In genomic region chr18:42182728-42183700, GRCh38 we compare ENCODE assay signal across 17 cellular contexts.
A peak's percentile ranks its signal among the peaks of the same experiment; 100 is the strongest.
DNase-seq lines count a peak whose midpoint lies in the region; ATAC-seq and TF ChIP-seq lines count a peak whose summit lies in the region.
"Had no signal": no experiment of that assay in that cellular context is flagged by ENCODE, and none has a peak within 500 bp of the region (broad histone marks: within the 10 kb centered on the region; RNA-seq: fewer than 3 reads in every experiment).

No MANE protein-coding gene starts in this region.

- POLR2A ChIA-PET in activated CD8-positive, alpha-beta T cell treated with anti-CD3 and anti-CD28 coated beads for 36 hours (lab: Charles Lee), result no interaction called here

- peak overlapping the region; percentile 57 for H2BK120ac ChIP-seq in trophoblast cell (ENCODE audit: insufficient read depth, low read length, poor library complexity)

- no peak overlapping the region for H4K8ac ChIP-seq in trophoblast cell (ENCODE audit: low read depth, low read length)

- H2AFZ ChIP-seq in trophoblast cell (ENCODE audit: insufficient read depth, low read length, poor library complexity), result no peak overlapping the region
- H2AFZ ChIP-seq: PC-9 had no signal

- no peaks in the 10 kb centered on the region for H3K9me3 ChIP-seq in trophoblast cell (ENCODE audit: insufficient read depth, low read depth, low read length)

- ATAC-seq in activated CD8-positive, alpha-beta T cell treated with anti-CD3 and anti-CD28 coated beads for 36 hours, result no peak
- ATAC-seq: K562 had no signal

- no peaks in the 10 kb centered on the region for H3K4me1 Mint-ChIP-seq in activated CD8-positive, alpha-beta T cell treated with anti-CD3 and anti-CD28 coated beads for 36 hours (ENCODE audit: low read depth)

- CTCF ChIA-PET in activated CD8-positive, alpha-beta T cell treated with anti-CD3 and anti-CD28 coated beads for 36 hours (lab: Charles Lee), result no interaction called here

- H3K27me3 Mint-ChIP-seq in activated CD8-positive, alpha-beta T cell treated with anti-CD3 and anti-CD28 coated beads for 36 hours, result no peaks in the 10 kb centered on the region
- H3K27me3 Mint-ChIP-seq: CD4-positive, alpha-beta T cell had no signal

- no peak overlapping the region for H3K4ac ChIP-seq in trophoblast cell (ENCODE audit: low read depth, low read length)

- peaks cover 4 to 5% of the 10 kb centered on the region in 2 experiments for H3K4me1 ChIP-seq in trophoblast cell (ENCODE audit: control insufficient read depth in 1 of 2, insufficient read depth in 2 of 2, low read length in 2 of 2)

- no peak overlapping the region for H3K27ac Mint-ChIP-seq in activated CD8-positive, alpha-beta T cell treated with anti-CD3 and anti-CD28 coated beads for 36 hours
- H3K27ac Mint-ChIP-seq: activated naive CD4-positive, alpha-beta T cell treated with anti-CD3 and anti-CD28 coated beads for 36 hours; CD4-positive, alpha-beta T cell had no signal

- no peaks in the 10 kb centered on the region for H3K36me3 ChIP-seq in trophoblast cell (ENCODE audit: control insufficient read depth in 1 of 2, insufficient read depth in 2 of 2, low read length in 2 of 2)

- DNase-seq in ELR (ENCODE audit: low read depth) (peak; percentile 5), RPMI7951 (ENCODE audit: low read depth) (peak; percentile 83), dedifferentiated amniotic fluid mesenchymal stem cell (ENCODE audit: extremely low spot score) (peak; percentile 66), trophoblast cell (no peak), cortex of kidney (lab: John Stamatoyannopoulos, UW) (no peak), epidermal melanocyte (ENCODE audit: insufficient read length, low spot score) (no peak)
- no peak for DNase-seq in activated CD8-positive, alpha-beta T cell treated with anti-CD3 and anti-CD28 coated beads for 36 hours
- no peak for DNase-seq in stimulated activated CD4-positive, alpha-beta T cell treated with anti-CD3 and anti-CD28 coated beads, Interleukin-15, amount 100 ng/mL, for 24 hours
- DNase-seq: activated CD4-positive, alpha-beta T cell treated with anti-CD3 and anti-CD28 coated beads for 1 hour; activated CD8-positive, alpha-beta memory T cell treated with anti-CD3 and anti-CD28 coated beads, Interleukin-2, amount 50 U/mL, for 4 hours; activated naive CD4-positive, alpha-beta T cell treated with anti-CD3 and anti-CD28 coated beads for 36 hours; CD4-positive, alpha-beta T cell; central memory CD4-positive, alpha-beta T cell; NCI-H1105; stimulated activated CD4-positive, alpha-beta T cell treated with anti-CD3 and anti-CD28 coated beads, Interleukin-12 subunit alpha, Interleukin-12 subunit beta, amount 100 ng/mL, for 4 hours had no signal

- H4K91ac ChIP-seq in trophoblast cell (ENCODE audit: low read depth, low read length), result no peak overlapping the region

- no peaks in the 10 kb centered on the region for H3K9me3 Mint-ChIP-seq in activated CD8-positive, alpha-beta T cell treated with anti-CD3 and anti-CD28 coated beads for 36 hours
- H3K9me3 Mint-ChIP-seq: activated naive CD4-positive, alpha-beta T cell treated with anti-CD3 and anti-CD28 coated beads for 36 hours; CD4-positive, alpha-beta T cell had no signal

- WGBS in trophoblast cell (ENCODE audit: extremely low coverage, insufficient coverage, insufficient read length), result no CpG with 5 or more reads among the region's 7 CpGs

- H3K18ac ChIP-seq in trophoblast cell (ENCODE audit: low read length), result no peak overlapping the region

- no peaks in the 10 kb centered on the region for H3K36me3 Mint-ChIP-seq in activated CD8-positive, alpha-beta T cell treated with anti-CD3 and anti-CD28 coated beads for 36 hours (ENCODE audit: low read depth)

- intact Hi-C loops in activated CD8-positive, alpha-beta T cell treated with anti-CD3 and anti-CD28 coated beads for 36 hours (cut with micrococcal nuclease), result no loop called here

- no peak overlapping the region for H2AK5ac ChIP-seq in trophoblast cell (ENCODE audit: low read length)

- no peak overlapping the region for H2BK5ac ChIP-seq in trophoblast cell (ENCODE audit: low read depth, low read length, poor library complexity)

- no peak overlapping the region for H4K12ac ChIP-seq in trophoblast cell (ENCODE audit: low read depth, low read length)

- peaks cover 12% of the 10 kb centered on the region for H3K79me1 ChIP-seq in trophoblast cell (ENCODE audit: low read length)

- TF ChIP-seq CTCF in activated CD8-positive, alpha-beta T cell treated with anti-CD3 and anti-CD28 coated beads for 36 hours (IDR thresholded peaks at IDR 0.05), result no peak

- H3K79me2 ChIP-seq in trophoblast cell (ENCODE audit: control insufficient read depth, insufficient read depth, low read length, poor library complexity), result no peaks in the 10 kb centered on the region

- no peak overlapping the region for H3K23ac ChIP-seq in trophoblast cell (ENCODE audit: low read length)

- H3K4me2 ChIP-seq in trophoblast cell (ENCODE audit: low read length), result no peak overlapping the region
- H3K4me2 ChIP-seq: PC-9 had no signal

- H2BK12ac ChIP-seq in trophoblast cell (ENCODE audit: low read length), result no peak overlapping the region

- H3K4me3 ChIP-seq in trophoblast cell (ENCODE audit: low read depth, low read length), result no peak overlapping the region
- H3K4me3 ChIP-seq: K562, PC-9 had no signal

- H3K27ac ChIP-seq in trophoblast cell (ENCODE audit: low read depth, low read length), result peak overlapping the region; percentile 83
- H3K27ac ChIP-seq: PC-9 had no signal

- H3K14ac ChIP-seq in trophoblast cell (ENCODE audit: low read length), result no peak overlapping the region

- no peak overlapping the region for H3K4me3 Mint-ChIP-seq in activated CD8-positive, alpha-beta T cell treated with anti-CD3 and anti-CD28 coated beads for 36 hours
- H3K4me3 Mint-ChIP-seq: activated naive CD4-positive, alpha-beta T cell treated with anti-CD3 and anti-CD28 coated beads for 36 hours; CD4-positive, alpha-beta T cell had no signal

- no peaks in the 10 kb centered on the region for H3K27me3 ChIP-seq in trophoblast cell (ENCODE audit: insufficient read depth, low read length)

- no peak overlapping the region for H3K9ac ChIP-seq in trophoblast cell (ENCODE audit: low read length)

Comparison
In these comparisons a context has a peak if more than half of its experiments do, and no peak if none do; other contexts are left out.
1. DNase-seq: peak in ELR (single experiment), RPMI7951 (single experiment) and dedifferentiated amniotic fluid mesenchymal stem cell (single experiment); none in trophoblast cell (0 of 2), activated CD8-positive, alpha-beta T cell treated with anti-CD3 and anti-CD28 coated beads for 36 hours (single experiment), cortex of kidney (single experiment), stimulated activated CD4-positive, alpha-beta T cell treated with anti-CD3 and anti-CD28 coated beads, Interleukin-15, amount 100 ng/mL, for 24 hours (single experiment) and epidermal melanocyte (single experiment).